ENCODE assay signal across 12 cellular contexts in genomic region chr2:76197428-76197827, GRCh38.
"Had no signal": no experiment of that assay in that cellular context is flagged by ENCODE, and none has a peak within 500 bp of the region (broad histone marks: within the 10 kb centered on the region; RNA-seq: fewer than 3 reads in every experiment).

No MANE protein-coding gene starts in this region.

- H3K9me3 ChIP-seq: adrenal gland, ovary, thyroid gland, vagina had no signal

- DNase-seq: activated T-cell treated with anti-CD3 and anti-CD28 coated beads, Interleukin-2, amount 50 U/mL, for 4 hours; effector memory CD8-positive, alpha-beta T cell had no signal

- H3K4me1 ChIP-seq: adrenal gland, thyroid gland, vagina had no signal

- H3K27ac ChIP-seq: adrenal gland, epithelial cell of prostate, ovary, thyroid gland, vagina, WERI-Rb-1 had no signal

- H3K36me3 ChIP-seq: adrenal gland, ovary, thyroid gland, vagina, WERI-Rb-1 had no signal

- ATAC-seq: activated CD4-positive, alpha-beta T cell treated with anti-CD3 and anti-CD28 coated beads for 36 hours; activated CD8-positive, alpha-beta T cell treated with anti-CD3 and anti-CD28 coated beads for 36 hours; activated T-cell treated with anti-CD3 and anti-CD28 coated beads, Interleukin-2, amount 50 U/mL, for 4 hours; effector memory CD8-positive, alpha-beta T cell; stimulated activated memory B cell treated with anti-CD40 and anti-IgM and Interleukin-4, amounts not matched to agents 10 μg/mL and 1 μg/mL and 100 μg/mL, for 72 hours had no signal

- H3K27me3 ChIP-seq: adrenal gland, ovary, thyroid gland, vagina had no signal

- H3K4me3 ChIP-seq: adrenal gland, lung, ovary, thyroid gland, vagina had no signal
